In genomic region chr18:47919916-47920315, GRCh38 we compare ENCODE assay signal across 20 cellular contexts. TPM values are rescaled to one million over a fixed set of nuclear protein-coding genes. Genes with fewer than 3 reads are reported as not detected.
DNase-seq lines count a peak whose midpoint lies in the region; ATAC-seq and TF ChIP-seq lines count a peak whose summit lies in the region.
"Had no signal": no experiment of that assay in that cellular context is flagged by ENCODE, and none has a peak within 500 bp of the region (broad histone marks: within the 10 kb centered on the region; RNA-seq: fewer than 3 reads in every experiment).

No MANE protein-coding gene starts in this region.

- no peaks in the 10 kb centered on the region for H3K27me3 ChIP-seq in HUES48 (ENCODE audit: control insufficient read depth, insufficient read depth, low read length)
- H3K27me3 ChIP-seq in neural progenitor cell, result no peaks in the 10 kb centered on the region

- H3K9ac ChIP-seq in HUES48 (ENCODE audit: low read depth, low read length) (no peak overlapping the region), neural progenitor cell (no peak overlapping the region)

- H3K36me3 ChIP-seq in HUES48 (ENCODE audit: control insufficient read depth, insufficient read depth, low read length) (no peaks in the 10 kb centered on the region; the same call in 1 of the 2 replicates), neural progenitor cell (no peaks in the 10 kb centered on the region)

- CTCF ChIA-PET in activated CD8-positive, alpha-beta T cell treated with anti-CD3 and anti-CD28 coated beads for 36 hours (lab: Charles Lee), result no interaction called here
- CTCF ChIA-PET in activated CD8-positive, alpha-beta T cell treated with anti-CD3 and anti-CD28 coated beads, Interleukin-2, amount 10 ng/mL, durations not matched to agents 7 days and 5 days (lab: Charles Lee), result interaction anchor here (1.5 kb wide), 1 partner anchor 17 kb away, joined by 3 read pairs; no protein-coding TSS in a partner anchor

- H3K27ac ChIP-seq in HUES48 (ENCODE audit: low read depth, low read length) (peak overlapping the region; percentile 21), neural progenitor cell (peak overlapping the region; percentile 56)
- H3K27ac ChIP-seq: HL-60 had no signal

- peak overlapping the region; percentile 94 for H3K27ac Mint-ChIP-seq in activated CD8-positive, alpha-beta T cell treated with anti-CD3 and anti-CD28 coated beads for 36 hours
- H3K27ac Mint-ChIP-seq in activated CD8-positive, alpha-beta T cell treated with anti-CD3 and anti-CD28 coated beads, Interleukin-2, amount 10 ng/mL, durations not matched to agents 7 days and 5 days, result no peak overlapping the region
- H3K27ac Mint-ChIP-seq in activated T-helper 2 cell treated with anti-CD3 and anti-CD28 coated beads, Interferon-gamma antibody, Interleukin-2, Interleukin-4, amounts not matched to agents 10 μg/mL and 5 μg/mL and 100 μg/mL, durations not matched to agents 14 hours and 24 hours and 36 hours, result peak overlapping the region; percentile 98
- no peak overlapping the region for H3K27ac Mint-ChIP-seq in neural progenitor cell
- H3K27ac Mint-ChIP-seq in nephron progenitor cell, result no peak overlapping the region

- intact Hi-C loops in activated CD8-positive, alpha-beta T cell treated with anti-CD3 and anti-CD28 coated beads for 36 hours (cut with micrococcal nuclease), result loop anchor here (10.0 kb wide), 3 partner anchors 45 to 1045 kb away; no protein-coding TSS in a partner anchor
- intact Hi-C loops in activated T-helper 2 cell treated with anti-CD3 and anti-CD28 coated beads, Interferon-gamma antibody, Interleukin-2, Interleukin-4, amounts not matched to agents 10 μg/mL and 5 μg/mL and 100 μg/mL, durations not matched to agents 14 hours and 24 hours and 36 hours (cut with micrococcal nuclease), result loop anchor here (2.0 to 10.0 kb wide), 2 partner anchors 19 to 145 kb away; no protein-coding TSS in a partner anchor

- H3K79me2 ChIP-seq in neural progenitor cell (ENCODE audit: low read depth), result peaks cover 100% of the 10 kb centered on the region

- ATAC-seq in activated CD8-positive, alpha-beta T cell treated with anti-CD3 and anti-CD28 coated beads for 36 hours, result no peak
- ATAC-seq in activated CD8-positive, alpha-beta T cell treated with anti-CD3 and anti-CD28 coated beads, Interleukin-2, amount 10 ng/mL, durations not matched to agents 7 days and 5 days, result no peak
- ATAC-seq: GM12878, HCT116, Right ventricle myocardium inferior had no signal

- H3K9me3 ChIP-seq in HUES48 (ENCODE audit: control insufficient read depth, insufficient read depth, low read length) (no peaks in the 10 kb centered on the region), neural progenitor cell (ENCODE audit: low read depth) (no peaks in the 10 kb centered on the region)

- peaks cover 87% of the 10 kb centered on the region for H3K4me1 Mint-ChIP-seq in activated CD8-positive, alpha-beta T cell treated with anti-CD3 and anti-CD28 coated beads for 36 hours (ENCODE audit: low read depth)
- H3K4me1 Mint-ChIP-seq in activated CD8-positive, alpha-beta T cell treated with anti-CD3 and anti-CD28 coated beads, Interleukin-2, amount 10 ng/mL, durations not matched to agents 7 days and 5 days (ENCODE audit: low read depth), result peaks cover 65% of the 10 kb centered on the region
- peaks cover 81% of the 10 kb centered on the region for H3K4me1 Mint-ChIP-seq in activated T-helper 2 cell treated with anti-CD3 and anti-CD28 coated beads, Interferon-gamma antibody, Interleukin-2, Interleukin-4, amounts not matched to agents 10 μg/mL and 5 μg/mL and 100 μg/mL, durations not matched to agents 14 hours and 24 hours and 36 hours (ENCODE audit: low read depth)
- peaks cover 17% of the 10 kb centered on the region for H3K4me1 Mint-ChIP-seq in neural progenitor cell
- H3K4me1 Mint-ChIP-seq in nephron progenitor cell, result peaks cover 73% of the 10 kb centered on the region

- H3K4me1 ChIP-seq in HUES48 (ENCODE audit: control insufficient read depth, insufficient read depth, low read length) (peaks cover 87% of the 10 kb centered on the region), neural progenitor cell (peaks cover 88% of the 10 kb centered on the region)

- peaks cover 100% of the 10 kb centered on the region for H4K20me1 ChIP-seq in neural progenitor cell (ENCODE audit: low read depth)

- peaks cover 61% of the 10 kb centered on the region for H3F3A ChIP-seq in neural progenitor cell (ENCODE audit: low read depth)

- H3K27me3 Mint-ChIP-seq in activated CD8-positive, alpha-beta T cell treated with anti-CD3 and anti-CD28 coated beads for 36 hours, result no peaks in the 10 kb centered on the region
- H3K27me3 Mint-ChIP-seq in activated CD8-positive, alpha-beta T cell treated with anti-CD3 and anti-CD28 coated beads, Interleukin-2, amount 10 ng/mL, durations not matched to agents 7 days and 5 days (ENCODE audit: low read depth), result no peaks in the 10 kb centered on the region
- no peaks in the 10 kb centered on the region for H3K27me3 Mint-ChIP-seq in activated T-helper 2 cell treated with anti-CD3 and anti-CD28 coated beads, Interferon-gamma antibody, Interleukin-2, Interleukin-4, amounts not matched to agents 10 μg/mL and 5 μg/mL and 100 μg/mL, durations not matched to agents 14 hours and 24 hours and 36 hours (ENCODE audit: low read depth)
- no peaks in the 10 kb centered on the region for H3K27me3 Mint-ChIP-seq in neural progenitor cell (ENCODE audit: insufficient read depth, low read depth)
- H3K27me3 Mint-ChIP-seq in nephron progenitor cell (ENCODE audit: low read depth, poor library complexity), result peaks cover 4% of the 10 kb centered on the region
- H3K27me3 Mint-ChIP-seq: CD4-positive, alpha-beta memory T cell had no signal

- no peak for DNase-seq in activated CD8-positive, alpha-beta T cell treated with anti-CD3 and anti-CD28 coated beads for 36 hours
- no peak for DNase-seq in activated CD8-positive, alpha-beta T cell treated with anti-CD3 and anti-CD28 coated beads, Interleukin-2, amount 10 ng/mL, durations not matched to agents 7 days and 5 days
- DNase-seq in activated T-helper 2 cell treated with anti-CD3 and anti-CD28 coated beads, Interferon-gamma antibody, Interleukin-2, Interleukin-4, amounts not matched to agents 10 μg/mL and 5 μg/mL and 100 μg/mL, durations not matched to agents 14 hours and 24 hours and 36 hours (ENCODE audit: low spot score), result no peak
- DNase-seq in neural progenitor cell (ENCODE audit: low spot score), result peak; percentile 24
- no peak for DNase-seq in nephron progenitor cell
- no peak for DNase-seq in T1000 (lab: John Stamatoyannopoulos, UW)
- no peak for DNase-seq in NCI-H345 treated with DMSO at 0.1 percent for 48 hours (lab: John Stamatoyannopoulos, UW; ENCODE audit: unreplicated experiment)
- DNase-seq: CD4-positive, alpha-beta memory T cell; GF-D8; GOT3; MM.1S; NCI-H1092 treated with DMSO at 0.1 percent for 48 hours; NCI-H146; NCI-H510A treated with DMSO at 0.1 percent for 48 hours; NCI-H774 had no signal

- no peak overlapping the region for H3K4me3 Mint-ChIP-seq in activated CD8-positive, alpha-beta T cell treated with anti-CD3 and anti-CD28 coated beads for 36 hours
- no peak overlapping the region for H3K4me3 Mint-ChIP-seq in activated CD8-positive, alpha-beta T cell treated with anti-CD3 and anti-CD28 coated beads, Interleukin-2, amount 10 ng/mL, durations not matched to agents 7 days and 5 days
- peak overlapping the region; percentile 10 for H3K4me3 Mint-ChIP-seq in activated T-helper 2 cell treated with anti-CD3 and anti-CD28 coated beads, Interferon-gamma antibody, Interleukin-2, Interleukin-4, amounts not matched to agents 10 μg/mL and 5 μg/mL and 100 μg/mL, durations not matched to agents 14 hours and 24 hours and 36 hours (ENCODE audit: low read depth)
- H3K4me3 Mint-ChIP-seq in neural progenitor cell (no peak overlapping the region), nephron progenitor cell (no peak overlapping the region)

- POLR2A ChIA-PET in activated CD8-positive, alpha-beta T cell treated with anti-CD3 and anti-CD28 coated beads for 36 hours (lab: Charles Lee), result no interaction called here
- POLR2A ChIA-PET in activated CD8-positive, alpha-beta T cell treated with anti-CD3 and anti-CD28 coated beads, Interleukin-2, amount 10 ng/mL, durations not matched to agents 7 days and 5 days (lab: Charles Lee), result no interaction called here

- H3K4me3 ChIP-seq in HUES48 (ENCODE audit: low read depth, low read length), result no peak overlapping the region
- H3K4me3 ChIP-seq in neural progenitor cell, result no peak overlapping the region
- H3K4me3 ChIP-seq: GM12878 had no signal

- no peaks in the 10 kb centered on the region for H3K9me3 Mint-ChIP-seq in activated CD8-positive, alpha-beta T cell treated with anti-CD3 and anti-CD28 coated beads for 36 hours
- no peaks in the 10 kb centered on the region for H3K9me3 Mint-ChIP-seq in activated CD8-positive, alpha-beta T cell treated with anti-CD3 and anti-CD28 coated beads, Interleukin-2, amount 10 ng/mL, durations not matched to agents 7 days and 5 days (ENCODE audit: insufficient read depth)
- H3K9me3 Mint-ChIP-seq in activated T-helper 2 cell treated with anti-CD3 and anti-CD28 coated beads, Interferon-gamma antibody, Interleukin-2, Interleukin-4, amounts not matched to agents 10 μg/mL and 5 μg/mL and 100 μg/mL, durations not matched to agents 14 hours and 24 hours and 36 hours, result no peaks in the 10 kb centered on the region
- H3K9me3 Mint-ChIP-seq in neural progenitor cell, result peaks cover 18% of the 10 kb centered on the region
- no peaks in the 10 kb centered on the region for H3K9me3 Mint-ChIP-seq in nephron progenitor cell
- H3K9me3 Mint-ChIP-seq: CD4-positive, alpha-beta memory T cell had no signal

- peaks cover 38% of the 10 kb centered on the region for H3K36me3 Mint-ChIP-seq in activated CD8-positive, alpha-beta T cell treated with anti-CD3 and anti-CD28 coated beads for 36 hours (ENCODE audit: low read depth)
- H3K36me3 Mint-ChIP-seq in activated CD8-positive, alpha-beta T cell treated with anti-CD3 and anti-CD28 coated beads, Interleukin-2, amount 10 ng/mL, durations not matched to agents 7 days and 5 days (ENCODE audit: low read depth), result peaks cover 24% of the 10 kb centered on the region
- peaks cover 78% of the 10 kb centered on the region for H3K36me3 Mint-ChIP-seq in activated T-helper 2 cell treated with anti-CD3 and anti-CD28 coated beads, Interferon-gamma antibody, Interleukin-2, Interleukin-4, amounts not matched to agents 10 μg/mL and 5 μg/mL and 100 μg/mL, durations not matched to agents 14 hours and 24 hours and 36 hours (ENCODE audit: low read depth)
- peaks cover 40% of the 10 kb centered on the region for H3K36me3 Mint-ChIP-seq in neural progenitor cell
- peaks cover 20% of the 10 kb centered on the region for H3K36me3 Mint-ChIP-seq in nephron progenitor cell (ENCODE audit: low read depth)

- no peak overlapping the region for H2AFZ ChIP-seq in neural progenitor cell (replicated peaks)

- TF ChIP-seq CTCF in activated CD8-positive, alpha-beta T cell treated with anti-CD3 and anti-CD28 coated beads for 36 hours (IDR thresholded peaks at IDR 0.05), result no peak
- TF ChIP-seq CTCF in neural progenitor cell (IDR thresholded peaks at IDR 0.05) (no peak), nephron progenitor cell (IDR thresholded peaks at IDR 0.05) (no peak)

- H3K4me2 ChIP-seq in neural progenitor cell, result peak overlapping the region; percentile 66

RNA-seq across cellular contexts. Expression of gene SMAD2, which starts 10.5 kb away (rescaled TPM):
- total RNA-seq in activated CD8-positive, alpha-beta T cell treated with anti-CD3 and anti-CD28 coated beads for 36 hours, result 100 to 1,000 TPM; 141 to 142 TPM
- 100 to 1,000 TPM; 136 to 140 TPM for total RNA-seq in activated CD8-positive, alpha-beta T cell treated with anti-CD3 and anti-CD28 coated beads, Interleukin-2, amount 10 ng/mL, durations not matched to agents 7 days and 5 days
- 353 and 358 TPM in 2 replicates for total RNA-seq in activated T-helper 2 cell treated with anti-CD3 and anti-CD28 coated beads, Interferon-gamma antibody, Interleukin-2, Interleukin-4, amounts not matched to agents 10 μg/mL and 5 μg/mL and 100 μg/mL, durations not matched to agents 14 hours and 24 hours and 36 hours
- total RNA-seq in neural progenitor cell (ENCODE audit: low replicate concordance), result 170 and 233 TPM in 2 replicates

Comparison
In these comparisons a context has a peak if more than half of its experiments do, and no peak if none do; other contexts are left out.
1. H3K27ac Mint-ChIP-seq: peak in activated CD8-positive, alpha-beta T cell treated with anti-CD3 and anti-CD28 coated beads for 36 hours (single experiment) and activated T-helper 2 cell treated with anti-CD3 and anti-CD28 coated beads, Interferon-gamma antibody, Interleukin-2, Interleukin-4, amounts not matched to agents 10 μg/mL and 5 μg/mL and 100 μg/mL, durations not matched to agents 14 hours and 24 hours and 36 hours (single experiment); none in activated CD8-positive, alpha-beta T cell treated with anti-CD3 and anti-CD28 coated beads, Interleukin-2, amount 10 ng/mL, durations not matched to agents 7 days and 5 days (single experiment), neural progenitor cell (single experiment) and nephron progenitor cell (single experiment).